1 cellular context compared by ENCODE assay signal in genomic region chr20:30723934-30724744, GRCh38.
A peak's percentile ranks its signal among the peaks of the same experiment; 100 is the strongest.
TF ChIP-seq lines count a peak whose summit lies in the region.
"Not testable (repeated sequence)": the region's sequence is repeated elsewhere in the genome, so short reads cannot be mapped to it uniquely, and the experiment has no call there.

No MANE protein-coding gene starts in this region.

TF ChIP-seq in K562, 482 proteins besides CTCF, POLR2A, EP300 and RAD21 (continued from another document):
- TF ChIP-seq CC2D1A (IDR thresholded peaks at IDR 0.05) (peak; percentile 65; the same call in 1 of the 2 replicates), SMAD1 (IDR thresholded peaks at IDR 0.05; ENCODE audit: low read depth, low read length, partially characterized antibody) (peak; percentile 21), NCOR1 (IDR thresholded peaks at IDR 0.05) (peak; percentile 20; the same call in 1 of the 2 replicates), MYBL2 (IDR thresholded peaks at IDR 0.05; ENCODE audit: low read depth) (peak; percentile 92), POLR2H (tag; IDR thresholded peaks at IDR 0.05; ENCODE audit: low read depth) (peak; percentile 77), UBTF (IDR thresholded peaks at IDR 0.05; ENCODE audit: borderline replicate concordance in 1 of 2, low read depth in 2 of 2, low read length in 2 of 2) (peak in 1 of 2 experiments; percentile 88; a peak in 2 of 4 replicates), NR2C2 (tag; IDR thresholded peaks at IDR 0.05) (peak; percentile 46; the same call in 1 of the 2 replicates)
- TF ChIP-seq MYBL2 (CRISPR knock-in tag; IDR thresholded peaks at IDR 0.05; ENCODE audit: borderline replicate concordance); NR2C2 (CRISPR knock-in tag; IDR thresholded peaks at IDR 0.05): not testable (repeated sequence)
TF ChIP-seq in K562: peak in this region for 52; not testable (repeated sequence) for 430.
